Comparison of ENCODE assay signal across 19 cellular contexts in the genomic region with DNA sequence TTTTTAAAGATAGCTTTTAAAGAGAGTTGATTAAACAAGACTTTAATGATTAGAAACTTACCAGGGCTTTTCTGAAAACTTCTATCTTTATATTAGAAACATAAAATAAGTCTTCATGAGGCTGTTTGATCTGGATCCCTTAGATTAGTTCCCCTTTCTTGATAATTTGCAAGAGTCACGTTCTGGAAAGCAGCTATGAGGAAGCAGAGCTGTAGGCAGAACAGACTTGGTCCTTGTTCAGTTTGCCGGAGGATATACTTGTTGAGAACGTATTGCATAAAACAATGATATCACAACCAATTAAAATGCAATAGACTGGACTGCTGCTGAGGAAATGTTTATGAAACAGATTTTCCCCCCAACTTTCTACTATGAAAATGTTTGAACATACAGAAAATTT. TPM values are rescaled to one million over a fixed set of nuclear protein-coding genes. Genes with fewer than 3 reads are reported as not detected.
DNase-seq lines count a peak whose midpoint lies in the region; ATAC-seq and TF ChIP-seq lines count a peak whose summit lies in the region.
"Had no signal": no experiment of that assay in that cellular context is flagged by ENCODE, and none has a peak within 500 bp of the region (broad histone marks: within the 10 kb centered on the region; RNA-seq: fewer than 3 reads in every experiment).

No MANE protein-coding gene starts in this region.

- no peaks in the 10 kb centered on the region for H3K27me3 Mint-ChIP-seq in activated naive CD4-positive, alpha-beta T cell treated with anti-CD3 and anti-CD28 coated beads, Interleukin-2, amount 10 ng/mL, durations not matched to agents 7 days and 5 days
- H3K27me3 Mint-ChIP-seq in activated T-helper 17 cell treated with anti-CD3 and anti-CD28 coated beads, Interleukin-2, amount 50 U/mL, for 72 hours = no peaks in the 10 kb centered on the region
- H3K27me3 Mint-ChIP-seq in stimulated activated naive B cell treated with anti-CD40 and anti-IgM and Interleukin-4, amounts not matched to agents 10 μg/mL and 1 μg/mL and 100 μg/mL, for 72 hours = no peaks in the 10 kb centered on the region

- CTCF ChIA-PET in activated naive CD4-positive, alpha-beta T cell treated with anti-CD3 and anti-CD28 coated beads, Interleukin-2, amount 10 ng/mL, durations not matched to agents 7 days and 5 days (lab: Charles Lee) = interaction anchor here (1.0 kb wide), 1 partner anchor 27 kb away, joined by 3 read pairs; no protein-coding TSS in a partner anchor

- peak overlapping the region; percentile 8 for H3K27ac Mint-ChIP-seq in activated naive CD4-positive, alpha-beta T cell treated with anti-CD3 and anti-CD28 coated beads, Interleukin-2, amount 10 ng/mL, durations not matched to agents 7 days and 5 days
- H3K27ac Mint-ChIP-seq in activated T-helper 17 cell treated with anti-CD3 and anti-CD28 coated beads, Interleukin-2, amount 50 U/mL, for 72 hours = no peak overlapping the region
- no peak overlapping the region for H3K27ac Mint-ChIP-seq in stimulated activated naive B cell treated with anti-CD40 and anti-IgM and Interleukin-4, amounts not matched to agents 10 μg/mL and 1 μg/mL and 100 μg/mL, for 72 hours

- H3K9me3 Mint-ChIP-seq in activated naive CD4-positive, alpha-beta T cell treated with anti-CD3 and anti-CD28 coated beads, Interleukin-2, amount 10 ng/mL, durations not matched to agents 7 days and 5 days = no peaks in the 10 kb centered on the region
- H3K9me3 Mint-ChIP-seq in activated T-helper 17 cell treated with anti-CD3 and anti-CD28 coated beads, Interleukin-2, amount 50 U/mL, for 72 hours = peaks cover 6% of the 10 kb centered on the region
- no peaks in the 10 kb centered on the region for H3K9me3 Mint-ChIP-seq in stimulated activated naive B cell treated with anti-CD40 and anti-IgM and Interleukin-4, amounts not matched to agents 10 μg/mL and 1 μg/mL and 100 μg/mL, for 72 hours

- ATAC-seq in activated T-helper 17 cell treated with anti-CD3 and anti-CD28 coated beads, Interleukin-2, amount 50 U/mL, for 72 hours (replicated peaks) = no peak
- peak; percentile 52 to 53 for ATAC-seq in stimulated activated naive B cell treated with anti-CD40 and anti-IgM and Interleukin-4, amounts not matched to agents 10 μg/mL and 1 μg/mL and 100 μg/mL, for 72 hours (replicated peaks)
- ATAC-seq in SK-N-SH treated with all-trans-retinoic acid at 6 μM for 48 hours = no peak
- ATAC-seq: left colon; stimulated activated naive CD8-positive, alpha-beta T cell treated with anti-CD3 and anti-CD28 coated beads, Interleukin-15, Interleukin-2, amounts not matched to agents 100 U/mL and 50 U/mL, for 24 hours had no signal

- H3K4me1 Mint-ChIP-seq in activated naive CD4-positive, alpha-beta T cell treated with anti-CD3 and anti-CD28 coated beads, Interleukin-2, amount 10 ng/mL, durations not matched to agents 7 days and 5 days = peaks cover 37% of the 10 kb centered on the region
- H3K4me1 Mint-ChIP-seq in activated T-helper 17 cell treated with anti-CD3 and anti-CD28 coated beads, Interleukin-2, amount 50 U/mL, for 72 hours = peaks cover 26% of the 10 kb centered on the region
- H3K4me1 Mint-ChIP-seq in stimulated activated naive B cell treated with anti-CD40 and anti-IgM and Interleukin-4, amounts not matched to agents 10 μg/mL and 1 μg/mL and 100 μg/mL, for 72 hours = peaks cover 14 to 35% of the 10 kb centered on the region in 2 donors

- H3K36me3 Mint-ChIP-seq in activated naive CD4-positive, alpha-beta T cell treated with anti-CD3 and anti-CD28 coated beads, Interleukin-2, amount 10 ng/mL, durations not matched to agents 7 days and 5 days = peaks cover 34% of the 10 kb centered on the region
- H3K36me3 Mint-ChIP-seq in activated T-helper 17 cell treated with anti-CD3 and anti-CD28 coated beads, Interleukin-2, amount 50 U/mL, for 72 hours (ENCODE audit: low read depth) = no peaks in the 10 kb centered on the region
- H3K36me3 Mint-ChIP-seq in stimulated activated naive B cell treated with anti-CD40 and anti-IgM and Interleukin-4, amounts not matched to agents 10 μg/mL and 1 μg/mL and 100 μg/mL, for 72 hours = peaks cover 6 to 19% of the 10 kb centered on the region in 2 donors

- H3K4me3 Mint-ChIP-seq in activated naive CD4-positive, alpha-beta T cell treated with anti-CD3 and anti-CD28 coated beads, Interleukin-2, amount 10 ng/mL, durations not matched to agents 7 days and 5 days = peak overlapping the region; percentile 21
- H3K4me3 Mint-ChIP-seq in activated T-helper 17 cell treated with anti-CD3 and anti-CD28 coated beads, Interleukin-2, amount 50 U/mL, for 72 hours = peak overlapping the region; percentile 92
- H3K4me3 Mint-ChIP-seq in stimulated activated naive B cell treated with anti-CD40 and anti-IgM and Interleukin-4, amounts not matched to agents 10 μg/mL and 1 μg/mL and 100 μg/mL, for 72 hours = peak overlapping the region in 1 of 2 donors; percentile 26

- no peak for DNase-seq in activated naive CD4-positive, alpha-beta T cell treated with anti-CD3 and anti-CD28 coated beads, Interleukin-2, amount 10 ng/mL, durations not matched to agents 7 days and 5 days
- no peak for DNase-seq in activated naive CD4-positive, alpha-beta T cell (lab: John Stamatoyannopoulos, UW)
- peak; percentile 83 for DNase-seq in MV-4-11 (lab: John Stamatoyannopoulos, UW)
- DNase-seq in stimulated activated naive B cell treated with anti-CD40 and anti-IgM and Interleukin-4, amounts not matched to agents 10 μg/mL and 1 μg/mL and 100 μg/mL, for 72 hours = no peak
- DNase-seq in NCI-H510A (lab: John Stamatoyannopoulos, UW) = no peak
- no peak for DNase-seq in medulla oblongata (ENCODE audit: extremely low spot score)
- DNase-seq: activated gamma-delta T cell treated with Interleukin-2 at 50 U/mL for 16 hours; brain microvascular endothelial cell; Caco-2; dorsolateral prefrontal cortex; H7; left colon; MG63; NCI-H2029 treated with DMSO at 0.1 percent for 48 hours; NCI-H774; stimulated activated naive CD8-positive, alpha-beta T cell treated with anti-CD3 and anti-CD28 coated beads, Interleukin-15, Interleukin-2, amounts not matched to agents 100 U/mL and 50 U/mL, for 24 hours had no signal

TF ChIP-seq in SK-N-SH treated with all-trans-retinoic acid at 6 μM for 48 hours, 23 proteins besides CTCF, POLR2A, EP300 and RAD21 (continues in another document):
- no peak for TF ChIP-seq OSR1 (CRISPR knock-in tag; IDR thresholded peaks at IDR 0.05)
- TF ChIP-seq, protein P1, sequence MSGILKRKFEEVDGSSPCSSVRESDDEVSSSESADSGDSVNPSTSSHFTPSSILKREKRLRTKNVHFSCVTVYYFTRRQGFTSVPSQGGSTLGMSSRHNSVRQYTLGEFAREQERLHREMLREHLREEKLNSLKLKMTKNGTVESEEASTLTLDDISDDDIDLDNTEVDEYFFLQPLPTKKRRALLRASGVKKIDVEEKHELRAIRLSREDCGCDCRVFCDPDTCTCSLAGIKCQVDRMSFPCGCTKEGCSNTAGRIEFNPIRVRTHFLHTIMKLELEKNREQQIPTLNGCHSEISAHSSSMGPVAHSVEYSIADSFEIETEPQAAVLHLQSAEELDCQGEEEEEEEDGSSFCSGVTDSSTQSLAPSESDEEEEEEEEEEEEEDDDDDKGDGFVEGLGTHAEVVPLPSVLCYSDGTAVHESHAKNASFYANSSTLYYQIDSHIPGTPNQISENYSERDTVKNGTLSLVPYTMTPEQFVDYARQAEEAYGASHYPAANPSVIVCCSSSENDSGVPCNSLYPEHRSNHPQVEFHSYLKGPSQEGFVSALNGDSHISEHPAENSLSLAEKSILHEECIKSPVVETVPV (CRISPR knock-in tag; IDR thresholded peaks at IDR 0.05) = no peak
- TF ChIP-seq, protein P2, sequence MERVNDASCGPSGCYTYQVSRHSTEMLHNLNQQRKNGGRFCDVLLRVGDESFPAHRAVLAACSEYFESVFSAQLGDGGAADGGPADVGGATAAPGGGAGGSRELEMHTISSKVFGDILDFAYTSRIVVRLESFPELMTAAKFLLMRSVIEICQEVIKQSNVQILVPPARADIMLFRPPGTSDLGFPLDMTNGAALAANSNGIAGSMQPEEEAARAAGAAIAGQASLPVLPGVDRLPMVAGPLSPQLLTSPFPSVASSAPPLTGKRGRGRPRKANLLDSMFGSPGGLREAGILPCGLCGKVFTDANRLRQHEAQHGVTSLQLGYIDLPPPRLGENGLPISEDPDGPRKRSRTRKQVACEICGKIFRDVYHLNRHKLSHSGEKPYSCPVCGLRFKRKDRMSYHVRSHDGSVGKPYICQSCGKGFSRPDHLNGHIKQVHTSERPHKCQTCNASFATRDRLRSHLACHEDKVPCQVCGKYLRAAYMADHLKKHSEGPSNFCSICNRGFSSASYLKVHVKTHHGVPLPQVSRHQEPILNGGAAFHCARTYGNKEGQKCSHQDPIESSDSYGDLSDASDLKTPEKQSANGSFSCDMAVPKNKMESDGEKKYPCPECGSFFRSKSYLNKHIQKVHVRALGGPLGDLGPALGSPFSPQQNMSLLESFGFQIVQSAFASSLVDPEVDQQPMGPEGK (CRISPR knock-in tag; IDR thresholded peaks at IDR 0.05; ENCODE audit: borderline replicate concordance) = no peak
- no peak for TF ChIP-seq ZNF8 (CRISPR knock-in tag; IDR thresholded peaks at IDR 0.05)
- TF ChIP-seq BACH2 (CRISPR knock-in tag; IDR thresholded peaks at IDR 0.05; ENCODE audit: borderline replicate concordance) = no peak
- no peak for TF ChIP-seq ZNF565 (CRISPR knock-in tag; conservative IDR thresholded peaks at IDR 0.05; ENCODE audit: low read depth)
- no peak for TF ChIP-seq ZFP3 (CRISPR knock-in tag; IDR thresholded peaks at IDR 0.05)
- TF ChIP-seq TCF4 (CRISPR knock-in tag; IDR thresholded peaks at IDR 0.05; ENCODE audit: borderline replicate concordance) = no peak
- no peak for TF ChIP-seq GLIS3 (CRISPR knock-in tag; IDR thresholded peaks at IDR 0.05)
- TF ChIP-seq TOX (CRISPR knock-in tag; IDR thresholded peaks at IDR 0.05; ENCODE audit: borderline replicate concordance) = no peak
- no peak for TF ChIP-seq ARNTL (CRISPR knock-in tag; IDR thresholded peaks at IDR 0.05; ENCODE audit: borderline replicate concordance, low read depth)
- no peak for TF ChIP-seq ZC3H10 (CRISPR knock-in tag; IDR thresholded peaks at IDR 0.05)

RNA-seq across cellular contexts. Expression of a gene that starts 2.9 kb away (rescaled TPM):
- 10 to 100 TPM; 23.9 to 28.1 TPM for total RNA-seq in activated T-helper 17 cell treated with anti-CD3 and anti-CD28 coated beads, Interleukin-2, amount 50 U/mL, for 72 hours
- total RNA-seq: Caco-2, H7, progenitor cell of endocrine pancreas had no signal

RNA-seq across cellular contexts. Expression of a gene that starts 27.5 kb away (rescaled TPM):
- 10 to 100 TPM; 23.1 to 35.7 TPM for total RNA-seq in activated T-helper 17 cell treated with anti-CD3 and anti-CD28 coated beads, Interleukin-2, amount 50 U/mL, for 72 hours

Comparison
In these comparisons a context has a peak if more than half of its experiments do, and no peak if none do; other contexts are left out.
1. ATAC-seq: peak in stimulated activated naive B cell treated with anti-CD40 and anti-IgM and Interleukin-4, amounts not matched to agents 10 μg/mL and 1 μg/mL and 100 μg/mL, for 72 hours (2 of 2); none in activated T-helper 17 cell treated with anti-CD3 and anti-CD28 coated beads, Interleukin-2, amount 50 U/mL, for 72 hours (single experiment) and SK-N-SH treated with all-trans-retinoic acid at 6 μM for 48 hours (single experiment).